25 cellular contexts compared by ENCODE assay signal in genomic region chr11:68852628-68853027, GRCh38.
"Had no signal": no experiment of that assay in that cellular context is flagged by ENCODE, and none has a peak within 500 bp of the region (broad histone marks: within the 10 kb centered on the region; RNA-seq: fewer than 3 reads in every experiment).

No MANE protein-coding gene starts in this region.

- DNase-seq: Karpas-422, KG1, MG63, NCI-H1092, NCI-H1105 treated with DMSO at 0.1 percent for 48 hours, NCI-H1417 treated with DMSO at 0.1 percent for 48 hours, NCI-H187, NCI-H2029, NCI-H2081 treated with DMSO at 0.1 percent for 48 hours, NCI-H2171, NCI-H226, NCI-H446, NCI-H510A, NCI-H524 treated with DMSO at 0.1 percent for 48 hours, NCI-H69, NCI-H774, OCI-M1, PC-9, Peyer's patch, SIG-M5 had no signal

- H3K9me3 ChIP-seq: MG63, Peyer's patch, SJSA1 had no signal

- H3K4me2 ChIP-seq: PC-9 had no signal

- H3K4me3 ChIP-seq: MG63, PC-9, Peyer's patch, SJSA1, SK-N-MC had no signal

- H2AFZ ChIP-seq: PC-9 had no signal

- H3K36me3 ChIP-seq: MG63, Peyer's patch, SJSA1 had no signal

- ATAC-seq: Right ventricle myocardium inferior had no signal

- H3K27me3 ChIP-seq: Peyer's patch had no signal

- H3K27ac ChIP-seq: HL-60, PC-9, Peyer's patch, SJSA1, SK-N-MC had no signal

- FAIRE-seq: HTR-8/SVneo had no signal
